Comparison of ENCODE assay signal across 8 cellular contexts in genomic region chr6:19803331-19804330, GRCh38. TPM values are rescaled to one million over a fixed set of nuclear protein-coding genes. Genes with fewer than 3 reads are reported as not detected.
DNase-seq lines count a peak whose midpoint lies in the region; ATAC-seq and TF ChIP-seq lines count a peak whose summit lies in the region.

No MANE protein-coding gene starts in this region.

- peak overlapping the region; percentile 92 for H3K4me3 Mint-ChIP-seq in progenitor cell of endocrine pancreas (ENCODE audit: low read depth)

- peak overlapping the region; percentile 50 for H3K4me3 ChIP-seq in epithelial cell of esophagus (ENCODE audit: low read length)

- peak overlapping the region; percentile 99 for H3K27ac Mint-ChIP-seq in progenitor cell of endocrine pancreas

- peaks cover 2% of the 10 kb centered on the region for H3K36me3 Mint-ChIP-seq in progenitor cell of endocrine pancreas (ENCODE audit: insufficient read depth)

- H3K4me1 Mint-ChIP-seq in progenitor cell of endocrine pancreas (ENCODE audit: low read depth), result peaks cover 23% of the 10 kb centered on the region

- peak; percentile 42 for DNase-seq in DMS53 treated with DMSO at 0.1 percent for 48 hours (lab: John Stamatoyannopoulos, UW; ENCODE audit: unreplicated experiment)
- DNase-seq in NCI-H82 treated with DMSO at 0.1 percent for 48 hours (lab: John Stamatoyannopoulos, UW; ENCODE audit: unreplicated experiment), result peak; percentile 44
- no peak for DNase-seq in epithelial cell of esophagus (ENCODE audit: low read depth)
- no peak for DNase-seq in progenitor cell of endocrine pancreas (ENCODE audit: low spot score, unreplicated experiment)
- DNase-seq in globus pallidus (ENCODE audit: low spot score), result no peak
- no peak for DNase-seq in AML-193 (lab: John Stamatoyannopoulos, UW)

- ATAC-seq in HG02798 (IDR thresholded peaks at IDR 0.05; ENCODE audit: poor library complexity, unreplicated experiment) (no peak), HG03521 (IDR thresholded peaks at IDR 0.05; ENCODE audit: unreplicated experiment) (no peak)

- no peaks in the 10 kb centered on the region for H3K27me3 Mint-ChIP-seq in progenitor cell of endocrine pancreas

- H3K9me3 Mint-ChIP-seq in progenitor cell of endocrine pancreas (ENCODE audit: low read depth), result peaks cover 9% of the 10 kb centered on the region

- TF ChIP-seq CTCF in epithelial cell of esophagus (IDR thresholded peaks at IDR 0.05; ENCODE audit: insufficient read depth, low read depth, low read length, missing control alignments), result no peak
- no peak for TF ChIP-seq CTCF in progenitor cell of endocrine pancreas (IDR thresholded peaks at IDR 0.05; ENCODE audit: unreplicated experiment)

RNA-seq across cellular contexts. Expression of gene ID4, which starts 33.5 kb away (rescaled TPM):
- 46.3 and 47.9 TPM in 2 replicates for total RNA-seq in progenitor cell of endocrine pancreas

Comparison
In these comparisons a context has a peak if more than half of its experiments do, and no peak if none do; other contexts are left out.
1. DNase-seq: peak in DMS53 treated with DMSO at 0.1 percent for 48 hours (single experiment) and NCI-H82 treated with DMSO at 0.1 percent for 48 hours (single experiment); none in epithelial cell of esophagus (single experiment), progenitor cell of endocrine pancreas (single experiment), globus pallidus (single experiment) and AML-193 (0 of 2).